In genomic region chr20:32535953-32536823, GRCh38 we compare ENCODE assay signal across 1 cellular context.
TF ChIP-seq lines count a peak whose summit lies in the region.

No MANE protein-coding gene starts in this region.

TF ChIP-seq in HepG2, 621 proteins besides CTCF, POLR2A, EP300 and RAD21 (continued from another document and continues in another):
- TF ChIP-seq, protein P1, sequence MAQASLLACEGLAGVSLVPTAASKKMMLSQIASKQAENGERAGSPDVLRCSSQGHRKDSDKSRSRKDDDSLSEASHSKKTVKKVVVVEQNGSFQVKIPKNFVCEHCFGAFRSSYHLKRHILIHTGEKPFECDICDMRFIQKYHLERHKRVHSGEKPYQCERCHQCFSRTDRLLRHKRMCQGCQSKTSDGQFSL (CRISPR knock-in tag; IDR thresholded peaks at IDR 0.05): peak; percentile 52; the same call in 1 of the 2 replicates
- TF ChIP-seq, protein P2, sequence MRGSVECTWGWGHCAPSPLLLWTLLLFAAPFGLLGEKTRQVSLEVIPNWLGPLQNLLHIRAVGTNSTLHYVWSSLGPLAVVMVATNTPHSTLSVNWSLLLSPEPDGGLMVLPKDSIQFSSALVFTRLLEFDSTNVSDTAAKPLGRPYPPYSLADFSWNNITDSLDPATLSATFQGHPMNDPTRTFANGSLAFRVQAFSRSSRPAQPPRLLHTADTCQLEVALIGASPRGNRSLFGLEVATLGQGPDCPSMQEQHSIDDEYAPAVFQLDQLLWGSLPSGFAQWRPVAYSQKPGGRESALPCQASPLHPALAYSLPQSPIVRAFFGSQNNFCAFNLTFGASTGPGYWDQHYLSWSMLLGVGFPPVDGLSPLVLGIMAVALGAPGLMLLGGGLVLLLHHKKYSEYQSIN (CRISPR knock-in tag; IDR thresholded peaks at IDR 0.05; ENCODE audit: borderline replicate concordance): no peak
- TF ChIP-seq ZC3H13 (CRISPR knock-in tag; IDR thresholded peaks at IDR 0.05) (no peak), CHCHD3 (CRISPR knock-in tag; IDR thresholded peaks at IDR 0.05) (no peak), ZNF335 (CRISPR knock-in tag; IDR thresholded peaks at IDR 0.05) (no peak), SIX1 (CRISPR knock-in tag; IDR thresholded peaks at IDR 0.05; ENCODE audit: borderline replicate concordance) (no peak), ZNF777 (CRISPR knock-in tag; IDR thresholded peaks at IDR 0.05) (no peak), NAIF1 (CRISPR knock-in tag; IDR thresholded peaks at IDR 0.05; ENCODE audit: borderline replicate concordance) (no peak), ZNF724P (CRISPR knock-in tag; IDR thresholded peaks at IDR 0.05; ENCODE audit: borderline replicate concordance) (no peak), ZNF678 (CRISPR knock-in tag; IDR thresholded peaks at IDR 0.05) (no peak), PAF1 (CRISPR knock-in tag; IDR thresholded peaks at IDR 0.05) (no peak), STAT5B (CRISPR knock-in tag; IDR thresholded peaks at IDR 0.05) (no peak), ZNF512 (CRISPR knock-in tag; IDR thresholded peaks at IDR 0.05) (no peak), ZNF816 (CRISPR knock-in tag; IDR thresholded peaks at IDR 0.05; ENCODE audit: borderline replicate concordance) (no peak), ZNF597 (CRISPR knock-in tag; IDR thresholded peaks at IDR 0.05) (no peak), ZNF326 (CRISPR knock-in tag; IDR thresholded peaks at IDR 0.05; ENCODE audit: borderline replicate concordance) (no peak), SMYD3 (CRISPR knock-in tag; IDR thresholded peaks at IDR 0.05) (no peak), CCDC6 (CRISPR knock-in tag; IDR thresholded peaks at IDR 0.05) (no peak; the same call in 1 of the 2 replicates), CENPT (CRISPR knock-in tag; IDR thresholded peaks at IDR 0.05; ENCODE audit: low read depth) (no peak), TFAP4 (IDR thresholded peaks at IDR 0.05; ENCODE audit: borderline replicate concordance, low read depth) (peak; percentile 54; the same call in 1 of the 2 replicates), SAP130 (CRISPR knock-in tag; IDR thresholded peaks at IDR 0.05; ENCODE audit: low read depth) (peak; percentile 57)
- TF ChIP-seq, protein P3, sequence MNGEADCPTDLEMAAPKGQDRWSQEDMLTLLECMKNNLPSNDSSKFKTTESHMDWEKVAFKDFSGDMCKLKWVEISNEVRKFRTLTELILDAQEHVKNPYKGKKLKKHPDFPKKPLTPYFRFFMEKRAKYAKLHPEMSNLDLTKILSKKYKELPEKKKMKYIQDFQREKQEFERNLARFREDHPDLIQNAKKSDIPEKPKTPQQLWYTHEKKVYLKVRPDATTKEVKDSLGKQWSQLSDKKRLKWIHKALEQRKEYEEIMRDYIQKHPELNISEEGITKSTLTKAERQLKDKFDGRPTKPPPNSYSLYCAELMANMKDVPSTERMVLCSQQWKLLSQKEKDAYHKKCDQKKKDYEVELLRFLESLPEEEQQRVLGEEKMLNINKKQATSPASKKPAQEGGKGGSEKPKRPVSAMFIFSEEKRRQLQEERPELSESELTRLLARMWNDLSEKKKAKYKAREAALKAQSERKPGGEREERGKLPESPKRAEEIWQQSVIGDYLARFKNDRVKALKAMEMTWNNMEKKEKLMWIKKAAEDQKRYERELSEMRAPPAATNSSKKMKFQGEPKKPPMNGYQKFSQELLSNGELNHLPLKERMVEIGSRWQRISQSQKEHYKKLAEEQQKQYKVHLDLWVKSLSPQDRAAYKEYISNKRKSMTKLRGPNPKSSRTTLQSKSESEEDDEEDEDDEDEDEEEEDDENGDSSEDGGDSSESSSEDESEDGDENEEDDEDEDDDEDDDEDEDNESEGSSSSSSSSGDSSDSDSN (CRISPR knock-in tag; IDR thresholded peaks at IDR 0.05): peak; percentile 55
- TF ChIP-seq, protein P4, sequence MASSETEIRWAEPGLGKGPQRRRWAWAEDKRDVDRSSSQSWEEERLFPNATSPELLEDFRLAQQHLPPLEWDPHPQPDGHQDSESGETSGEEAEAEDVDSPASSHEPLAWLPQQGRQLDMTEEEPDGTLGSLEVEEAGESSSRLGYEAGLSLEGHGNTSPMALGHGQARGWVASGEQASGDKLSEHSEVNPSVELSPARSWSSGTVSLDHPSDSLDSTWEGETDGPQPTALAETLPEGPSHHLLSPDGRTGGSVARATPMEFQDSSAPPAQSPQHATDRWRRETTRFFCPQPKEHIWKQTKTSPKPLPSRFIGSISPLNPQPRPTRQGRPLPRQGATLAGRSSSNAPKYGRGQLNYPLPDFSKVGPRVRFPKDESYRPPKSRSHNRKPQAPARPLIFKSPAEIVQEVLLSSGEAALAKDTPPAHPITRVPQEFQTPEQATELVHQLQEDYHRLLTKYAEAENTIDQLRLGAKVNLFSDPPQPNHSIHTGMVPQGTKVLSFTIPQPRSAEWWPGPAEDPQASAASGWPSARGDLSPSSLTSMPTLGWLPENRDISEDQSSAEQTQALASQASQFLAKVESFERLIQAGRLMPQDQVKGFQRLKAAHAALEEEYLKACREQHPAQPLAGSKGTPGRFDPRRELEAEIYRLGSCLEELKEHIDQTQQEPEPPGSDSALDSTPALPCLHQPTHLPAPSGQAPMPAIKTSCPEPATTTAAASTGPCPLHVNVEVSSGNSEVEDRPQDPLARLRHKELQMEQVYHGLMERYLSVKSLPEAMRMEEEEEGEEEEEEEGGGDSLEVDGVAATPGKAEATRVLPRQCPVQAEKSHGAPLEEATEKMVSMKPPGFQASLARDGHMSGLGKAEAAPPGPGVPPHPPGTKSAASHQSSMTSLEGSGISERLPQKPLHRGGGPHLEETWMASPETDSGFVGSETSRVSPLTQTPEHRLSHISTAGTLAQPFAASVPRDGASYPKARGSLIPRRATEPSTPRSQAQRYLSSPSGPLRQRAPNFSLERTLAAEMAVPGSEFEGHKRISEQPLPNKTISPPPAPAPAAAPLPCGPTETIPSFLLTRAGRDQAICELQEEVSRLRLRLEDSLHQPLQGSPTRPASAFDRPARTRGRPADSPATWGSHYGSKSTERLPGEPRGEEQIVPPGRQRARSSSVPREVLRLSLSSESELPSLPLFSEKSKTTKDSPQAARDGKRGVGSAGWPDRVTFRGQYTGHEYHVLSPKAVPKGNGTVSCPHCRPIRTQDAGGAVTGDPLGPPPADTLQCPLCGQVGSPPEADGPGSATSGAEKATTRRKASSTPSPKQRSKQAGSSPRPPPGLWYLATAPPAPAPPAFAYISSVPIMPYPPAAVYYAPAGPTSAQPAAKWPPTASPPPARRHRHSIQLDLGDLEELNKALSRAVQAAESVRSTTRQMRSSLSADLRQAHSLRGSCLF (CRISPR knock-in tag; IDR thresholded peaks at IDR 0.05; ENCODE audit: borderline replicate concordance): no peak
- TF ChIP-seq, protein P5, sequence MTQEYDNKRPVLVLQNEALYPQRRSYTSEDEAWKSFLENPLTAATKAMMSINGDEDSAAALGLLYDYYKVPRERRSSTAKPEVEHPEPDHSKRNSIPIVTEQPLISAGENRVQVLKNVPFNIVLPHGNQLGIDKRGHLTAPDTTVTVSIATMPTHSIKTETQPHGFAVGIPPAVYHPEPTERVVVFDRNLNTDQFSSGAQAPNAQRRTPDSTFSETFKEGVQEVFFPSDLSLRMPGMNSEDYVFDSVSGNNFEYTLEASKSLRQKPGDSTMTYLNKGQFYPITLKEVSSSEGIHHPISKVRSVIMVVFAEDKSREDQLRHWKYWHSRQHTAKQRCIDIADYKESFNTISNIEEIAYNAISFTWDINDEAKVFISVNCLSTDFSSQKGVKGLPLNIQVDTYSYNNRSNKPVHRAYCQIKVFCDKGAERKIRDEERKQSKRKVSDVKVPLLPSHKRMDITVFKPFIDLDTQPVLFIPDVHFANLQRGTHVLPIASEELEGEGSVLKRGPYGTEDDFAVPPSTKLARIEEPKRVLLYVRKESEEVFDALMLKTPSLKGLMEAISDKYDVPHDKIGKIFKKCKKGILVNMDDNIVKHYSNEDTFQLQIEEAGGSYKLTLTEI (CRISPR knock-in tag; conservative IDR thresholded peaks at IDR 0.05): no peak
- TF ChIP-seq, protein P6, sequence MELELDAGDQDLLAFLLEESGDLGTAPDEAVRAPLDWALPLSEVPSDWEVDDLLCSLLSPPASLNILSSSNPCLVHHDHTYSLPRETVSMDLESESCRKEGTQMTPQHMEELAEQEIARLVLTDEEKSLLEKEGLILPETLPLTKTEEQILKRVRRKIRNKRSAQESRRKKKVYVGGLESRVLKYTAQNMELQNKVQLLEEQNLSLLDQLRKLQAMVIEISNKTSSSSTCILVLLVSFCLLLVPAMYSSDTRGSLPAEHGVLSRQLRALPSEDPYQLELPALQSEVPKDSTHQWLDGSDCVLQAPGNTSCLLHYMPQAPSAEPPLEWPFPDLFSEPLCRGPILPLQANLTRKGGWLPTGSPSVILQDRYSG (CRISPR knock-in tag; IDR thresholded peaks at IDR 0.05): no peak
- TF ChIP-seq, protein P7, sequence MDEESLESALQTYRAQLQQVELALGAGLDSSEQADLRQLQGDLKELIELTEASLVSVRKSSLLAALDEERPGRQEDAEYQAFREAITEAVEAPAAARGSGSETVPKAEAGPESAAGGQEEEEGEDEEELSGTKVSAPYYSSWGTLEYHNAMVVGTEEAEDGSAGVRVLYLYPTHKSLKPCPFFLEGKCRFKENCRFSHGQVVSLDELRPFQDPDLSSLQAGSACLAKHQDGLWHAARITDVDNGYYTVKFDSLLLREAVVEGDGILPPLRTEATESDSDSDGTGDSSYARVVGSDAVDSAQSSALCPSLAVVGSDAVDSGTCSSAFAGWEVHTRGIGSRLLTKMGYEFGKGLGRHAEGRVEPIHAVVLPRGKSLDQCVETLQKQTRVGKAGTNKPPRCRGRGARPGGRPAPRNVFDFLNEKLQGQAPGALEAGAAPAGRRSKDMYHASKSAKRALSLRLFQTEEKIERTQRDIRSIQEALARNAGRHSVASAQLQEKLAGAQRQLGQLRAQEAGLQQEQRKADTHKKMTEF (CRISPR knock-in tag; IDR thresholded peaks at IDR 0.05): 0 out of 2 replicates have a peak, but pooled peaks have one; percentile 24
- TF ChIP-seq, protein P8, sequence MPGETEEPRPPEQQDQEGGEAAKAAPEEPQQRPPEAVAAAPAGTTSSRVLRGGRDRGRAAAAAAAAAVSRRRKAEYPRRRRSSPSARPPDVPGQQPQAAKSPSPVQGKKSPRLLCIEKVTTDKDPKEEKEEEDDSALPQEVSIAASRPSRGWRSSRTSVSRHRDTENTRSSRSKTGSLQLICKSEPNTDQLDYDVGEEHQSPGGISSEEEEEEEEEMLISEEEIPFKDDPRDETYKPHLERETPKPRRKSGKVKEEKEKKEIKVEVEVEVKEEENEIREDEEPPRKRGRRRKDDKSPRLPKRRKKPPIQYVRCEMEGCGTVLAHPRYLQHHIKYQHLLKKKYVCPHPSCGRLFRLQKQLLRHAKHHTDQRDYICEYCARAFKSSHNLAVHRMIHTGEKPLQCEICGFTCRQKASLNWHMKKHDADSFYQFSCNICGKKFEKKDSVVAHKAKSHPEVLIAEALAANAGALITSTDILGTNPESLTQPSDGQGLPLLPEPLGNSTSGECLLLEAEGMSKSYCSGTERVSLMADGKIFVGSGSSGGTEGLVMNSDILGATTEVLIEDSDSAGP (CRISPR knock-in tag; IDR thresholded peaks at IDR 0.05; ENCODE audit: borderline replicate concordance): peak; percentile 59; the same call in 1 of the 2 replicates
- TF ChIP-seq, protein P9, sequence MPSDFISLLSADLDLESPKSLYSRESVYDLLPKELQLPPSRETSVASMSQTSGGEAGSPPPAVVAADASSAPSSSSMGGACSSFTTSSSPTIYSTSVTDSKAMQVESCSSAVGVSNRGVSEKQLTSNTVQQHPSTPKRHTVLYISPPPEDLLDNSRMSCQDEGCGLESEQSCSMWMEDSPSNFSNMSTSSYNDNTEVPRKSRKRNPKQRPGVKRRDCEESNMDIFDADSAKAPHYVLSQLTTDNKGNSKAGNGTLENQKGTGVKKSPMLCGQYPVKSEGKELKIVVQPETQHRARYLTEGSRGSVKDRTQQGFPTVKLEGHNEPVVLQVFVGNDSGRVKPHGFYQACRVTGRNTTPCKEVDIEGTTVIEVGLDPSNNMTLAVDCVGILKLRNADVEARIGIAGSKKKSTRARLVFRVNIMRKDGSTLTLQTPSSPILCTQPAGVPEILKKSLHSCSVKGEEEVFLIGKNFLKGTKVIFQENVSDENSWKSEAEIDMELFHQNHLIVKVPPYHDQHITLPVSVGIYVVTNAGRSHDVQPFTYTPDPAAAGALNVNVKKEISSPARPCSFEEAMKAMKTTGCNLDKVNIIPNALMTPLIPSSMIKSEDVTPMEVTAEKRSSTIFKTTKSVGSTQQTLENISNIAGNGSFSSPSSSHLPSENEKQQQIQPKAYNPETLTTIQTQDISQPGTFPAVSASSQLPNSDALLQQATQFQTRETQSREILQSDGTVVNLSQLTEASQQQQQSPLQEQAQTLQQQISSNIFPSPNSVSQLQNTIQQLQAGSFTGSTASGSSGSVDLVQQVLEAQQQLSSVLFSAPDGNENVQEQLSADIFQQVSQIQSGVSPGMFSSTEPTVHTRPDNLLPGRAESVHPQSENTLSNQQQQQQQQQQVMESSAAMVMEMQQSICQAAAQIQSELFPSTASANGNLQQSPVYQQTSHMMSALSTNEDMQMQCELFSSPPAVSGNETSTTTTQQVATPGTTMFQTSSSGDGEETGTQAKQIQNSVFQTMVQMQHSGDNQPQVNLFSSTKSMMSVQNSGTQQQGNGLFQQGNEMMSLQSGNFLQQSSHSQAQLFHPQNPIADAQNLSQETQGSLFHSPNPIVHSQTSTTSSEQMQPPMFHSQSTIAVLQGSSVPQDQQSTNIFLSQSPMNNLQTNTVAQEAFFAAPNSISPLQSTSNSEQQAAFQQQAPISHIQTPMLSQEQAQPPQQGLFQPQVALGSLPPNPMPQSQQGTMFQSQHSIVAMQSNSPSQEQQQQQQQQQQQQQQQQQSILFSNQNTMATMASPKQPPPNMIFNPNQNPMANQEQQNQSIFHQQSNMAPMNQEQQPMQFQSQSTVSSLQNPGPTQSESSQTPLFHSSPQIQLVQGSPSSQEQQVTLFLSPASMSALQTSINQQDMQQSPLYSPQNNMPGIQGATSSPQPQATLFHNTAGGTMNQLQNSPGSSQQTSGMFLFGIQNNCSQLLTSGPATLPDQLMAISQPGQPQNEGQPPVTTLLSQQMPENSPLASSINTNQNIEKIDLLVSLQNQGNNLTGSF (CRISPR knock-in tag; IDR thresholded peaks at IDR 0.05): no peak
